Comparison of ENCODE assay signal across 21 cellular contexts in the genomic region with DNA sequence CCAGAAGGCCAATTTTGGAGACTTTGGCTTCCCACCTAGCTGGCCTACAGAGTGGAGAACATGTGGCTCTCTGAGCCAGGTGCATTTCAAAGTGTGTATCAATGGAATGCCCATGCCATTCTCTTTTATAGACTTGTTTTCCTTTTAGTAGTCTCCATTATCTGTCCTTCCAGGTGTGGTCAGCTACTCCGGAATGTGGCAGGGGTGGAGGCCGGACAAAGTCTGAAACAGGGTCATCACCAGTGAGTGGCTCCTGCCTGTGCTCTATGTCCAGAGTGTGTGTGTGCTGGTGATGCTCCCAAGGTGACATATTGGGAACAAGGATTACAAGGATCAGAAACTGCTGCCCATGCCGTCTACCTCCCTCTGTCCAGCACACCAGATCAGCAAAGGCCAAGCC. TPM values are rescaled to one million over a fixed set of nuclear protein-coding genes. Genes with fewer than 3 reads are reported as not detected.
DNase-seq lines count a peak whose midpoint lies in the region; ATAC-seq, FAIRE-seq and TF ChIP-seq lines count a peak whose summit lies in the region.
"Had no signal": no experiment of that assay in that cellular context is flagged by ENCODE, and none has a peak within 500 bp of the region (broad histone marks: within the 10 kb centered on the region; RNA-seq: fewer than 3 reads in every experiment).

No MANE protein-coding gene starts in this region.

- H3K4me1 Mint-ChIP-seq in T-helper 2 cell treated with Interferon-gamma antibody and Interleukin-4, amounts not matched to agents 5 μg/mL and 100 μg/mL, for 36 hours (ENCODE audit: low read depth): peaks cover 8% of the 10 kb centered on the region

- H3K4me3 ChIP-seq in Peyer's patch (no peak overlapping the region), mucosa of descending colon (no peak overlapping the region), small intestine (ENCODE audit: low read depth in 1 of 2, low read length in 2 of 2) (no peak overlapping the region), gastroesophageal sphincter (no peak overlapping the region)

- no peak for FAIRE-seq in small intestine (lab: Jason Lieb, UNC)
- FAIRE-seq: A204.1, GM12892, GM18507 had no signal

- H3K36me3 Mint-ChIP-seq in T-helper 2 cell treated with Interferon-gamma antibody and Interleukin-4, amounts not matched to agents 5 μg/mL and 100 μg/mL, for 36 hours (ENCODE audit: low read depth): no peaks in the 10 kb centered on the region
- H3K36me3 Mint-ChIP-seq: CD4-positive, alpha-beta memory T cell had no signal

- no peak overlapping the region for H3K4me3 Mint-ChIP-seq in T-helper 2 cell treated with Interferon-gamma antibody and Interleukin-4, amounts not matched to agents 5 μg/mL and 100 μg/mL, for 36 hours
- H3K4me3 Mint-ChIP-seq: CD4-positive, alpha-beta memory T cell had no signal

- peak; percentile 42 for ATAC-seq in mucosa of descending colon
- ATAC-seq in gastroesophageal sphincter: no peak
- ATAC-seq in GM21528 (IDR thresholded peaks at IDR 0.05; ENCODE audit: low FRiP score, unreplicated experiment): no peak

- intact Hi-C loops in mucosa of descending colon (cut with DNase I, micrococcal nuclease): no loop called here

- TF ChIP-seq CTCF in Peyer's patch (IDR thresholded peaks at IDR 0.05) (no peak), mucosa of descending colon (IDR thresholded peaks at IDR 0.05) (no peak), gastroesophageal sphincter (IDR thresholded peaks at IDR 0.05) (no peak)

- peak in 2 of 3 donors; percentile 80 to 89 for DNase-seq in Peyer's patch
- DNase-seq in ecto neural progenitor cell (ENCODE audit: low spot score): peak; percentile 21
- DNase-seq in mucosa of descending colon: peak in 2 of 3 donors; percentile 54 to 59
- peak; percentile 83 for DNase-seq in small intestine
- no peak for DNase-seq in T-helper 2 cell treated with Interferon-gamma antibody and Interleukin-4, amounts not matched to agents 5 μg/mL and 100 μg/mL, for 36 hours (ENCODE audit: low spot score)
- DNase-seq in superior temporal gyrus (ENCODE audit: extremely low spot score): no peak
- DNase-seq: ACHN; BE2C; CD4-positive, alpha-beta memory T cell; DMS153; DMS79; GDM1; GOT3; H7 had no signal

- H3K9me3 Mint-ChIP-seq in T-helper 2 cell treated with Interferon-gamma antibody and Interleukin-4, amounts not matched to agents 5 μg/mL and 100 μg/mL, for 36 hours: no peaks in the 10 kb centered on the region
- H3K9me3 Mint-ChIP-seq: CD4-positive, alpha-beta memory T cell had no signal

- TF ChIP-seq EP300 in gastroesophageal sphincter (IDR thresholded peaks at IDR 0.05): no peak

- WGBS in small intestine, 3 donors: 45 to 85% (median 49%) methylated on average over 3 of the region's 3 CpGs
- WGBS in gastroesophageal sphincter (ENCODE audit: low coverage in 1 of 2), 2 donors: 100% methylated on average over 1 to 3 of the region's 3 CpGs

- H3K27ac ChIP-seq in Peyer's patch: peak overlapping the region in 3 of 4 donors; percentile 53 to 85 (median 70)
- peak overlapping the region in 1 of 2 donors; percentile 82 for H3K27ac ChIP-seq in small intestine (ENCODE audit: low read depth in 1 of 2, low read length in 1 of 2)
- no peak overlapping the region for H3K27ac ChIP-seq in gastroesophageal sphincter
- H3K27ac ChIP-seq: C4-2B had no signal

- H3K27me3 ChIP-seq in Peyer's patch: no peaks in the 10 kb centered on the region
- no peaks in the 10 kb centered on the region for H3K27me3 ChIP-seq in small intestine (ENCODE audit: control insufficient read depth in 2 of 2, insufficient read depth in 2 of 2, low read length in 2 of 2)
- no peaks in the 10 kb centered on the region for H3K27me3 ChIP-seq in gastroesophageal sphincter
- H3K27me3 ChIP-seq: BE2C had no signal

- H3K27me3 Mint-ChIP-seq in T-helper 2 cell treated with Interferon-gamma antibody and Interleukin-4, amounts not matched to agents 5 μg/mL and 100 μg/mL, for 36 hours (ENCODE audit: low read depth): peaks cover 30% of the 10 kb centered on the region

- no peak overlapping the region for H3K27ac Mint-ChIP-seq in T-helper 2 cell treated with Interferon-gamma antibody and Interleukin-4, amounts not matched to agents 5 μg/mL and 100 μg/mL, for 36 hours
- H3K27ac Mint-ChIP-seq: CD4-positive, alpha-beta memory T cell had no signal

- H3K9me3 ChIP-seq in Peyer's patch (no peaks in the 10 kb centered on the region), mucosa of descending colon (no peaks in the 10 kb centered on the region), small intestine (ENCODE audit: control insufficient read depth, low read depth) (no peaks in the 10 kb centered on the region), gastroesophageal sphincter (no peaks in the 10 kb centered on the region)
- H3K9me3 ChIP-seq: BE2C had no signal

- H3K4me1 ChIP-seq in Peyer's patch (peaks cover 0 to 28% (median 12%) of the 10 kb centered on the region in 4 donors), mucosa of descending colon (ENCODE audit: low read depth) (peaks cover 29% of the 10 kb centered on the region), small intestine (ENCODE audit: control insufficient read depth in 2 of 2, insufficient read depth in 1 of 2, low read depth in 1 of 2, low read length in 1 of 2) (peaks cover 6 to 13% of the 10 kb centered on the region in 2 donors), gastroesophageal sphincter (peaks cover 0 to 28% (median 0%) of the 10 kb centered on the region in 3 donors)
- H3K4me1 ChIP-seq: BE2C had no signal

- no peaks in the 10 kb centered on the region for H3K36me3 ChIP-seq in Peyer's patch
- H3K36me3 ChIP-seq in mucosa of descending colon (ENCODE audit: low read depth): no peaks in the 10 kb centered on the region
- no peaks in the 10 kb centered on the region for H3K36me3 ChIP-seq in small intestine (ENCODE audit: control insufficient read depth in 2 of 2, insufficient read depth in 2 of 2, low read length in 2 of 2)
- no peaks in the 10 kb centered on the region for H3K36me3 ChIP-seq in gastroesophageal sphincter
- H3K36me3 ChIP-seq: BE2C had no signal

- peak in 1 of 2 donors; percentile 72 for TF ChIP-seq POLR2A in Peyer's patch (IDR thresholded peaks at IDR 0.05)
- no peak for TF ChIP-seq POLR2A in gastroesophageal sphincter (IDR thresholded peaks at IDR 0.05)

RNA-seq across cellular contexts. Expression of a gene that starts 3.8 kb away (rescaled TPM):
- total RNA-seq in Peyer's patch (10 to 100 TPM; 14.6 to 56.1 (median 23.4) TPM), mucosa of descending colon (10 to 100 TPM; 14.9 to 29.5 (median 22.4) TPM), gastroesophageal sphincter (10 to 100 TPM in 3 of 4 donors, 1 to 10 TPM in 1; 9.4 to 18.3 (median 15.6) TPM)
- 10 to 100 TPM; 12.4 to 61.3 (median 38.0) TPM for polyA plus RNA-seq in small intestine
- total RNA-seq: HT-29 had no signal

RNA-seq across cellular contexts. Expression of a gene that starts 36.3 kb away (rescaled TPM):
- 10 to 100 TPM in 2 of 4 donors, 1 to 10 TPM in 2; 6.5 to 20.6 (median 14.0) TPM for total RNA-seq in Peyer's patch
- total RNA-seq in mucosa of descending colon: 1 to 10 TPM; 6.9 to 8.7 (median 8.5) TPM
- 10 to 100 TPM in 2 of 3 donors, 1 to 10 TPM in 1; 7.2 to 20.5 (median 11.6) TPM for polyA plus RNA-seq in small intestine
- 10 to 100 TPM in 2 of 4 donors, 1 to 10 TPM in 2; 8.3 to 13.2 (median 9.5) TPM for total RNA-seq in gastroesophageal sphincter

RNA-seq across cellular contexts. Expression of a gene that starts 36.3 kb away (rescaled TPM):
- 10 to 100 TPM; 12.4 to 28.6 (median 19.5) TPM for total RNA-seq in Peyer's patch
- total RNA-seq in mucosa of descending colon: 10 to 100 TPM; 32.1 to 39.0 (median 38.3) TPM
- 10 to 100 TPM; 15.7 to 26.8 (median 22.8) TPM for polyA plus RNA-seq in small intestine
- 10 to 100 TPM; 15.4 to 29.6 (median 24.1) TPM for total RNA-seq in gastroesophageal sphincter

Comparison
In these comparisons a context has a peak if more than half of its experiments do, and no peak if none do; other contexts are left out.
1. DNase-seq: peak in Peyer's patch (2 of 3), ecto neural progenitor cell (single experiment), mucosa of descending colon (2 of 3) and small intestine (single experiment); none in T-helper 2 cell treated with Interferon-gamma antibody and Interleukin-4, amounts not matched to agents 5 μg/mL and 100 μg/mL, for 36 hours (single experiment) and superior temporal gyrus (single experiment).
2. H3K27ac ChIP-seq: peak in Peyer's patch (3 of 4); none in gastroesophageal sphincter (0 of 4).